Comparison of ENCODE assay signal across 1 cellular context in the genomic region with DNA sequence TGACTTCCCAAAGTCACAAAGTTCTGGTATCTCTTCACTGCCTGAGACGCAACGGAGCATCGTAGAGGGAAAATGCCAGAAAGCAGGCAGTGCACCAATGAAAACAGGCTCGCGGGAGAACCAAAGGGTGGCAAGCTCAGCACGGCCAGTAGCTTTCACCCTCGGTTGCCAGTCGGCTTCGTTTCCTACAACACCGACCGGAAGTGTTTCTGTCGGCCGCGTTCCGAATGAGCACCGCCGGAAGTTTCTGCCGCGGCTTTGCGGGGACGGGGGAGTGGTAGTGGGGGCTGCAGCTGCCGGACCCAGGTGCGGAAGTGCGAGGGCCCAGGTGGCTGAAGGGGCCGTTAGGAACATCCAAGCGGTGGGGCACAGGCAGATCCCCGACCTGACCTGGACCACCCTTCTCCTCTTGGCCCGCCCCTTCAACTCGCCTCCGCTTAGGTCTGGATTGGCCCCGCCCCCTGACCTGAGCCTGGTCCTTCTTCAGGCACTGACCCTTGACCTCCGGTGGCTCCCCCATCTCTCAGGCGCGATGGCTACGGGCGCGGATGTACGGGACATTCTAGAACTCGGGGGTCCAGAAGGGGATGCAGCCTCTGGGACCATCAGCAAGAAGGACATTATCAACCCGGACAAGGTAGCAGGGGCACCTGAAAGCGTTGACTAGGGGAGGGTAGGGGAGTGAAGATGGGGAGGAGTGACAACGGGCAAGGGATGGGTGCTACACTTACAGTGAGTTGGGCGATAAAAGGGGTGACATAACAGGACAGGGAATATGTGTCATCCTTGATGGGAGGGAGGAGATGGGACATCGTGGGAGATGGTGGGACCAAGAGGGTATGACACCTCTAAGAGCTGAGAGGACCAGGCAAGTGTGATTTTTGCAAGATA.
TF ChIP-seq lines count a peak whose summit lies in the region.

A gene with protein sequence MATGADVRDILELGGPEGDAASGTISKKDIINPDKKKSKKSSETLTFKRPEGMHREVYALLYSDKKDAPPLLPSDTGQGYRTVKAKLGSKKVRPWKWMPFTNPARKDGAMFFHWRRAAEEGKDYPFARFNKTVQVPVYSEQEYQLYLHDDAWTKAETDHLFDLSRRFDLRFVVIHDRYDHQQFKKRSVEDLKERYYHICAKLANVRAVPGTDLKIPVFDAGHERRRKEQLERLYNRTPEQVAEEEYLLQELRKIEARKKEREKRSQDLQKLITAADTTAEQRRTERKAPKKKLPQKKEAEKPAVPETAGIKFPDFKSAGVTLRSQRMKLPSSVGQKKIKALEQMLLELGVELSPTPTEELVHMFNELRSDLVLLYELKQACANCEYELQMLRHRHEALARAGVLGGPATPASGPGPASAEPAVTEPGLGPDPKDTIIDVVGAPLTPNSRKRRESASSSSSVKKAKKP (plus strand): TSS at position 250 of the 891 bp plus-strand sequence. CDS start 283 bp downstream, at position 533.

TF ChIP-seq in HEK293, 187 proteins besides CTCF, POLR2A, EP300 and RAD21 (continued from another document and continues in another):
- TF ChIP-seq, protein P1, sequence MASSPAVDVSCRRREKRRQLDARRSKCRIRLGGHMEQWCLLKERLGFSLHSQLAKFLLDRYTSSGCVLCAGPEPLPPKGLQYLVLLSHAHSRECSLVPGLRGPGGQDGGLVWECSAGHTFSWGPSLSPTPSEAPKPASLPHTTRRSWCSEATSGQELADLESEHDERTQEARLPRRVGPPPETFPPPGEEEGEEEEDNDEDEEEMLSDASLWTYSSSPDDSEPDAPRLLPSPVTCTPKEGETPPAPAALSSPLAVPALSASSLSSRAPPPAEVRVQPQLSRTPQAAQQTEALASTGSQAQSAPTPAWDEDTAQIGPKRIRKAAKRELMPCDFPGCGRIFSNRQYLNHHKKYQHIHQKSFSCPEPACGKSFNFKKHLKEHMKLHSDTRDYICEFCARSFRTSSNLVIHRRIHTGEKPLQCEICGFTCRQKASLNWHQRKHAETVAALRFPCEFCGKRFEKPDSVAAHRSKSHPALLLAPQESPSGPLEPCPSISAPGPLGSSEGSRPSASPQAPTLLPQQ (tag by site-specific recombination; IDR thresholded peaks at IDR 0.05): peak; percentile 92
- TF ChIP-seq MZF1 (tag by site-specific recombination; IDR thresholded peaks at IDR 0.05; ENCODE audit: borderline replicate concordance) (peak; percentile 73; the same call in 1 of the 2 replicates), ZNF707 (tag by site-specific recombination; IDR thresholded peaks at IDR 0.05) (no peak), ZNF391 (tag by site-specific recombination; IDR thresholded peaks at IDR 0.05; ENCODE audit: borderline replicate concordance, low read depth) (peak; percentile 99), IKZF3 (tag by site-specific recombination; IDR thresholded peaks at IDR 0.05) (peak; percentile 59; the same call in 1 of the 2 replicates), ZNF311 (tag by site-specific recombination; IDR thresholded peaks at IDR 0.05; ENCODE audit: borderline replicate concordance) (no peak), ZNF529 (tag by site-specific recombination; IDR thresholded peaks at IDR 0.05; ENCODE audit: insufficient replicate concordance) (no peak), ZNF112 (tag by site-specific recombination; IDR thresholded peaks at IDR 0.05) (no peak), ZNF394 (tag by site-specific recombination; IDR thresholded peaks at IDR 0.05; ENCODE audit: borderline replicate concordance) (peak; percentile 86), WT1 (tag by site-specific recombination; IDR thresholded peaks at IDR 0.05) (0 out of 2 replicates have a peak, but pooled peaks have one; percentile 11), ZNF223 (tag by site-specific recombination; IDR thresholded peaks at IDR 0.05) (peak; percentile 97), ZFP41 (tag by site-specific recombination; IDR thresholded peaks at IDR 0.05; ENCODE audit: borderline replicate concordance) (no peak; the same call in 1 of the 2 replicates), ZNF23 (tag by site-specific recombination; IDR thresholded peaks at IDR 0.05; ENCODE audit: borderline replicate concordance) (peak; percentile 67; the same call in 1 of the 2 replicates), MEIS1 (CRISPR knock-in tag; IDR thresholded peaks at IDR 0.05; ENCODE audit: borderline replicate concordance) (no peak), ZBTB8A (tag by site-specific recombination; IDR thresholded peaks at IDR 0.05) (peak; percentile 75), ZNF473 (tag by site-specific recombination; IDR thresholded peaks at IDR 0.05) (no peak), SCRT1 (tag by site-specific recombination; IDR thresholded peaks at IDR 0.05; ENCODE audit: borderline replicate concordance) (peak; percentile 45; the same call in 1 of the 2 replicates), ZNF776 (tag by site-specific recombination; IDR thresholded peaks at IDR 0.05; ENCODE audit: borderline replicate concordance) (no peak), ZNF416 (tag by site-specific recombination; IDR thresholded peaks at IDR 0.05) (no peak), ZNF19 (tag by site-specific recombination; IDR thresholded peaks at IDR 0.05; ENCODE audit: low read depth) (no peak), ZSCAN30 (tag by site-specific recombination; IDR thresholded peaks at IDR 0.05) (peak; percentile 99), TRIM28 (IDR thresholded peaks at IDR 0.05; ENCODE audit: borderline replicate concordance, low read length) (peak; percentile 94), ZIC2 (tag by site-specific recombination; IDR thresholded peaks at IDR 0.05) (no peak; the same call in 1 of the 2 replicates), HOXD13 (CRISPR knock-in tag; IDR thresholded peaks at IDR 0.05; ENCODE audit: borderline replicate concordance) (no peak), ZNF660 (tag by site-specific recombination; IDR thresholded peaks at IDR 0.05) (peak; percentile 100), ZNF777 (tag by site-specific recombination; IDR thresholded peaks at IDR 0.05; ENCODE audit: borderline replicate concordance) (peak; percentile 84; the same call in 1 of the 2 replicates), GLIS1 (tag by site-specific recombination; IDR thresholded peaks at IDR 0.05) (peak; percentile 41), ZNF664 (tag by site-specific recombination; IDR thresholded peaks at IDR 0.05) (peak; percentile 72; the same call in 1 of the 2 replicates), YY1 (tag by site-specific recombination; IDR thresholded peaks at IDR 0.05) (peak; percentile 88), ZBTB21 (tag by site-specific recombination; IDR thresholded peaks at IDR 0.05) (peak; percentile 77; the same call in 1 of the 2 replicates), EGR2 (tag by site-specific recombination; IDR thresholded peaks at IDR 0.05; ENCODE audit: low read depth) (peak; percentile 51; the same call in 1 of the 2 replicates), ZNF239 (tag by site-specific recombination; IDR thresholded peaks at IDR 0.05) (0 out of 2 replicates have a peak, but pooled peaks have one; percentile 10), ZNF175 (tag by site-specific recombination; IDR thresholded peaks at IDR 0.05) (no peak)
- TF ChIP-seq, protein P2, sequence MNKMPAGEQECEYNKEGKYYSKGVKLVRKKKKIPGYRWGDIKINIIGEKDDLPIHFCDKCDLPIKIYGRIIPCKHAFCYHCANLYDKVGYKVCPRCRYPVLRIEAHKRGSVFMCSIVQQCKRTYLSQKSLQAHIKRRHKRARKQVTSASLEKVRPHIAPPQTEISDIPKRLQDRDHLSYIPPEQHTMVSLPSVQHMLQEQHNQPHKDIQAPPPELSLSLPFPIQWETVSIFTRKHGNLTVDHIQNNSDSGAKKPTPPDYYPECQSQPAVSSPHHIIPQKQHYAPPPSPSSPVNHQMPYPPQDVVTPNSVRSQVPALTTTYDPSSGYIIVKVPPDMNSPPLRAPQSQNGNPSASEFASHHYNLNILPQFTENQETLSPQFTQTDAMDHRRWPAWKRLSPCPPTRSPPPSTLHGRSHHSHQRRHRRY (tag by site-specific recombination; IDR thresholded peaks at IDR 0.05): 0 out of 2 replicates have a peak, but pooled peaks have one; percentile 63
- TF ChIP-seq, protein P3, sequence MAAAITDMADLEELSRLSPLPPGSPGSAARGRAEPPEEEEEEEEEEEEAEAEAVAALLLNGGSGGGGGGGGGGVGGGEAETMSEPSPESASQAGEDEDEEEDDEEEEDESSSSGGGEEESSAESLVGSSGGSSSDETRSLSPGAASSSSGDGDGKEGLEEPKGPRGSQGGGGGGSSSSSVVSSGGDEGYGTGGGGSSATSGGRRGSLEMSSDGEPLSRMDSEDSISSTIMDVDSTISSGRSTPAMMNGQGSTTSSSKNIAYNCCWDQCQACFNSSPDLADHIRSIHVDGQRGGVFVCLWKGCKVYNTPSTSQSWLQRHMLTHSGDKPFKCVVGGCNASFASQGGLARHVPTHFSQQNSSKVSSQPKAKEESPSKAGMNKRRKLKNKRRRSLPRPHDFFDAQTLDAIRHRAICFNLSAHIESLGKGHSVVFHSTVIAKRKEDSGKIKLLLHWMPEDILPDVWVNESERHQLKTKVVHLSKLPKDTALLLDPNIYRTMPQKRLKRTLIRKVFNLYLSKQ (tag by site-specific recombination; IDR thresholded peaks at IDR 0.05; ENCODE audit: borderline replicate concordance): no peak
- TF ChIP-seq, protein P4, sequence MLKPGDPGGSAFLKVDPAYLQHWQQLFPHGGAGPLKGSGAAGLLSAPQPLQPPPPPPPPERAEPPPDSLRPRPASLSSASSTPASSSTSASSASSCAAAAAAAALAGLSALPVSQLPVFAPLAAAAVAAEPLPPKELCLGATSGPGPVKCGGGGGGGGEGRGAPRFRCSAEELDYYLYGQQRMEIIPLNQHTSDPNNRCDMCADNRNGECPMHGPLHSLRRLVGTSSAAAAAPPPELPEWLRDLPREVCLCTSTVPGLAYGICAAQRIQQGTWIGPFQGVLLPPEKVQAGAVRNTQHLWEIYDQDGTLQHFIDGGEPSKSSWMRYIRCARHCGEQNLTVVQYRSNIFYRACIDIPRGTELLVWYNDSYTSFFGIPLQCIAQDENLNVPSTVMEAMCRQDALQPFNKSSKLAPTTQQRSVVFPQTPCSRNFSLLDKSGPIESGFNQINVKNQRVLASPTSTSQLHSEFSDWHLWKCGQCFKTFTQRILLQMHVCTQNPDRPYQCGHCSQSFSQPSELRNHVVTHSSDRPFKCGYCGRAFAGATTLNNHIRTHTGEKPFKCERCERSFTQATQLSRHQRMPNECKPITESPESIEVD (tag by site-specific recombination; IDR thresholded peaks at IDR 0.05): 0 out of 2 replicates have a peak, but pooled peaks have one; percentile 20
- TF ChIP-seq, protein P5, sequence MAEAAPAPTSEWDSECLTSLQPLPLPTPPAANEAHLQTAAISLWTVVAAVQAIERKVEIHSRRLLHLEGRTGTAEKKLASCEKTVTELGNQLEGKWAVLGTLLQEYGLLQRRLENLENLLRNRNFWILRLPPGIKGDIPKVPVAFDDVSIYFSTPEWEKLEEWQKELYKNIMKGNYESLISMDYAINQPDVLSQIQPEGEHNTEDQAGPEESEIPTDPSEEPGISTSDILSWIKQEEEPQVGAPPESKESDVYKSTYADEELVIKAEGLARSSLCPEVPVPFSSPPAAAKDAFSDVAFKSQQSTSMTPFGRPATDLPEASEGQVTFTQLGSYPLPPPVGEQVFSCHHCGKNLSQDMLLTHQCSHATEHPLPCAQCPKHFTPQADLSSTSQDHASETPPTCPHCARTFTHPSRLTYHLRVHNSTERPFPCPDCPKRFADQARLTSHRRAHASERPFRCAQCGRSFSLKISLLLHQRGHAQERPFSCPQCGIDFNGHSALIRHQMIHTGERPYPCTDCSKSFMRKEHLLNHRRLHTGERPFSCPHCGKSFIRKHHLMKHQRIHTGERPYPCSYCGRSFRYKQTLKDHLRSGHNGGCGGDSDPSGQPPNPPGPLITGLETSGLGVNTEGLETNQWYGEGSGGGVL (tag by site-specific recombination; IDR thresholded peaks at IDR 0.05): peak; percentile 45; the same call in 1 of the 2 replicates
- TF ChIP-seq, protein P6, sequence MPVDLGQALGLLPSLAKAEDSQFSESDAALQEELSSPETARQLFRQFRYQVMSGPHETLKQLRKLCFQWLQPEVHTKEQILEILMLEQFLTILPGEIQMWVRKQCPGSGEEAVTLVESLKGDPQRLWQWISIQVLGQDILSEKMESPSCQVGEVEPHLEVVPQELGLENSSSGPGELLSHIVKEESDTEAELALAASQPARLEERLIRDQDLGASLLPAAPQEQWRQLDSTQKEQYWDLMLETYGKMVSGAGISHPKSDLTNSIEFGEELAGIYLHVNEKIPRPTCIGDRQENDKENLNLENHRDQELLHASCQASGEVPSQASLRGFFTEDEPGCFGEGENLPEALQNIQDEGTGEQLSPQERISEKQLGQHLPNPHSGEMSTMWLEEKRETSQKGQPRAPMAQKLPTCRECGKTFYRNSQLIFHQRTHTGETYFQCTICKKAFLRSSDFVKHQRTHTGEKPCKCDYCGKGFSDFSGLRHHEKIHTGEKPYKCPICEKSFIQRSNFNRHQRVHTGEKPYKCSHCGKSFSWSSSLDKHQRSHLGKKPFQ (tag by site-specific recombination; IDR thresholded peaks at IDR 0.05): peak; percentile 66; the same call in 1 of the 2 replicates
- TF ChIP-seq, protein P7, sequence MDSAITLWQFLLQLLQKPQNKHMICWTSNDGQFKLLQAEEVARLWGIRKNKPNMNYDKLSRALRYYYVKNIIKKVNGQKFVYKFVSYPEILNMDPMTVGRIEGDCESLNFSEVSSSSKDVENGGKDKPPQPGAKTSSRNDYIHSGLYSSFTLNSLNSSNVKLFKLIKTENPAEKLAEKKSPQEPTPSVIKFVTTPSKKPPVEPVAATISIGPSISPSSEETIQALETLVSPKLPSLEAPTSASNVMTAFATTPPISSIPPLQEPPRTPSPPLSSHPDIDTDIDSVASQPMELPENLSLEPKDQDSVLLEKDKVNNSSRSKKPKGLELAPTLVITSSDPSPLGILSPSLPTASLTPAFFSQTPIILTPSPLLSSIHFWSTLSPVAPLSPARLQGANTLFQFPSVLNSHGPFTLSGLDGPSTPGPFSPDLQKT (IDR thresholded peaks at IDR 0.05; ENCODE audit: borderline replicate concordance, low read depth, low read length): no peak; the same call in 1 of the 2 replicates
- TF ChIP-seq, protein P8, sequence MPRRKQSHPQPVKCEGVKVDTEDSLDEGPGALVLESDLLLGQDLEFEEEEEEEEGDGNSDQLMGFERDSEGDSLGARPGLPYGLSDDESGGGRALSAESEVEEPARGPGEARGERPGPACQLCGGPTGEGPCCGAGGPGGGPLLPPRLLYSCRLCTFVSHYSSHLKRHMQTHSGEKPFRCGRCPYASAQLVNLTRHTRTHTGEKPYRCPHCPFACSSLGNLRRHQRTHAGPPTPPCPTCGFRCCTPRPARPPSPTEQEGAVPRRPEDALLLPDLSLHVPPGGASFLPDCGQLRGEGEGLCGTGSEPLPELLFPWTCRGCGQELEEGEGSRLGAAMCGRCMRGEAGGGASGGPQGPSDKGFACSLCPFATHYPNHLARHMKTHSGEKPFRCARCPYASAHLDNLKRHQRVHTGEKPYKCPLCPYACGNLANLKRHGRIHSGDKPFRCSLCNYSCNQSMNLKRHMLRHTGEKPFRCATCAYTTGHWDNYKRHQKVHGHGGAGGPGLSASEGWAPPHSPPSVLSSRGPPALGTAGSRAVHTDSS (tag by site-specific recombination; IDR thresholded peaks at IDR 0.05): peak; percentile 39; the same call in 1 of the 2 replicates
- TF ChIP-seq, protein P9, sequence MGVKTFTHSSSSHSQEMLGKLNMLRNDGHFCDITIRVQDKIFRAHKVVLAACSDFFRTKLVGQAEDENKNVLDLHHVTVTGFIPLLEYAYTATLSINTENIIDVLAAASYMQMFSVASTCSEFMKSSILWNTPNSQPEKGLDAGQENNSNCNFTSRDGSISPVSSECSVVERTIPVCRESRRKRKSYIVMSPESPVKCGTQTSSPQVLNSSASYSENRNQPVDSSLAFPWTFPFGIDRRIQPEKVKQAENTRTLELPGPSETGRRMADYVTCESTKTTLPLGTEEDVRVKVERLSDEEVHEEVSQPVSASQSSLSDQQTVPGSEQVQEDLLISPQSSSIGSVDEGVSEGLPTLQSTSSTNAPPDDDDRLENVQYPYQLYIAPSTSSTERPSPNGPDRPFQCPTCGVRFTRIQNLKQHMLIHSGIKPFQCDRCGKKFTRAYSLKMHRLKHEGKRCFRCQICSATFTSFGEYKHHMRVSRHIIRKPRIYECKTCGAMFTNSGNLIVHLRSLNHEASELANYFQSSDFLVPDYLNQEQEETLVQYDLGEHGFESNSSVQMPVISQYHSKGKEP (tag by site-specific recombination; IDR thresholded peaks at IDR 0.05): peak; percentile 70; the same call in 1 of the 2 replicates
